In the genomic region with DNA sequence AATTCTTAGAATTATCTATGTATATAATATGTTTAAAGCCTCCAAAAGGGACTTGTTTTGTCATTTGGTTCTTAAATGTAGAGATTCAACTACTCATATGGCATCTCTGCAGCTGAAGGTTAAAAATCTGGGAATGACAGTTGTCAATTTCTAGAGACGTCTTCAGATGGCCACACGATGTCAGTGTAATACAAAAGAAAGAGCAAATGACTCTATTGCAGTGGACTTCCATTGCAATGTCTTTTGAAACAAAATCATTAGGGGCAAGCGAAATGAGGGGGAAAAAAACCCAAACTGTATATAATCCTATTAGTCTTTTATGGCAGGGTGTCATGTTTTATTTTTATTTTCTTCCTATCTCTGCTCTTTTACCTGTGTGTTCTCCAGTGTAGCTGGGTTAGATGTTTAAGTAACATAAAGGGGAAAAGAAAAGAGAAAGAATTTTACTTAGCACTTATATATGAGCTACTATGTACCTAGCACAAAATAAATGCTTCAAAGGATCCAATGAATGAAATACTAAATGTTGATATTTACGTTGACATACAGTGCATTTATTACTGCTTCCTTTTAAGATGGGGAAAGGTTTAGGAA, we compare ENCODE assay signal across 8 cellular contexts. TPM values are rescaled to one million over a fixed set of nuclear protein-coding genes. Genes with fewer than 3 reads are reported as not detected.
A peak's percentile ranks its signal among the peaks of the same experiment; 100 is the strongest.
DNase-seq lines count a peak whose midpoint lies in the region; ATAC-seq and TF ChIP-seq lines count a peak whose summit lies in the region.

No MANE protein-coding gene starts in this region.

- H3K27me3 ChIP-seq in liver (ENCODE audit: control insufficient read depth in 4 of 4, insufficient read depth in 4 of 4, low read length in 3 of 4): no peaks in the 10 kb centered on the region

- H3K4me1 Mint-ChIP-seq in brain: no peaks in the 10 kb centered on the region

- no peaks in the 10 kb centered on the region for H3K36me3 Mint-ChIP-seq in brain

- no peaks in the 10 kb centered on the region for H3K36me3 ChIP-seq in liver (ENCODE audit: control insufficient read depth in 4 of 4, insufficient read depth in 3 of 4, low read depth in 1 of 4, low read length in 3 of 4)

- no peaks in the 10 kb centered on the region for H3K4me1 ChIP-seq in liver (ENCODE audit: control insufficient read depth in 4 of 4, insufficient read depth in 4 of 4, low read length in 3 of 4)

- DNase-seq in Daoy (ENCODE audit: low read depth): peak; percentile 44
- peak; percentile 46 for DNase-seq in NB4 (ENCODE audit: low read depth)
- DNase-seq in KG1 (lab: John Stamatoyannopoulos, UW): no peak

- H3K4me3 Mint-ChIP-seq in brain: no peak overlapping the region

- TF ChIP-seq POLR2A in NB4 (IDR thresholded peaks at IDR 0.05; ENCODE audit: extremely low read depth, insufficient read length): no peak

- no peak overlapping the region for H3K27ac Mint-ChIP-seq in brain

- ATAC-seq in HG02840 (IDR thresholded peaks at IDR 0.05; ENCODE audit: low FRiP score, unreplicated experiment): no peak
- no peak for ATAC-seq in HG03439 (IDR thresholded peaks at IDR 0.05; ENCODE audit: unreplicated experiment)
- no peak for ATAC-seq in GM21528 (IDR thresholded peaks at IDR 0.05; ENCODE audit: low FRiP score, unreplicated experiment)

- peaks cover 3% of the 10 kb centered on the region for H3K27me3 Mint-ChIP-seq in brain

- H3K9me3 Mint-ChIP-seq in brain: peaks cover 13 to 26% (median 17%) of the 10 kb centered on the region in 5 experiments

- H3K27ac ChIP-seq in liver (ENCODE audit: low read depth in 1 of 2, low read length in 2 of 2): no peak overlapping the region

- TF ChIP-seq RAD21 in liver (IDR thresholded peaks at IDR 0.05): peak; percentile 86 to 89

- peak; percentile 22 for TF ChIP-seq CTCF in NB4 (IDR thresholded peaks at IDR 0.05; ENCODE audit: low read depth, low read length)
- peak; percentile 74 to 75 for TF ChIP-seq CTCF in brain (conservative IDR thresholded peaks at IDR 0.05)
- peak; percentile 64 for TF ChIP-seq CTCF in liver (IDR thresholded peaks at IDR 0.05; ENCODE audit: low read depth, low read length, missing input control)

- H3K9me3 ChIP-seq in liver (ENCODE audit: control insufficient read depth in 4 of 4, low read length in 3 of 4): peaks cover 0 to 3% (median 0%) of the 10 kb centered on the region in 4 donors

- H3K4me3 ChIP-seq in NB4 (ENCODE audit: low read depth, low read length): no peak overlapping the region
- no peak overlapping the region for H3K4me3 ChIP-seq in liver (ENCODE audit: low read depth in 1 of 3, low read length in 3 of 3)

- WGBS in liver: 19% methylated on average over 4 of the region's 4 CpGs

- H3K9ac ChIP-seq in liver (ENCODE audit: low read depth in 1 of 2, low read length in 2 of 2): no peak overlapping the region

TF ChIP-seq in liver, 16 proteins besides CTCF, POLR2A, EP300 and RAD21:
- TF ChIP-seq HNF4G (IDR thresholded peaks at IDR 0.05): no peak
- TF ChIP-seq ZBTB33 (IDR thresholded peaks at IDR 0.05): no peak
- peak; percentile 9 for TF ChIP-seq YY1 (IDR thresholded peaks at IDR 0.05)
- TF ChIP-seq HNF4A (conservative IDR thresholded peaks at IDR 0.05): no peak

RNA-seq across cellular contexts. Expression of gene CCN2, which starts 26.2 kb away (rescaled TPM):
- 82.6 and 86.6 TPM in 2 replicates for total RNA-seq in Daoy (2014; rRNA removed; shearing (Covaris generic))
- 21.4 TPM for polyA plus RNA-seq in brain (ENCODE audit: insufficient read depth, low read depth, low replicate concordance)
- 10 to 100 TPM in 1 of 2 donors, 1 to 10 TPM in 1; 7.3 to 22.2 TPM for total RNA-seq in liver
- polyA plus RNA-seq in liver: 10 to 100 TPM; 16.7 to 26.9 TPM

Comparison
In these comparisons a context has a peak if more than half of its experiments do, and no peak if none do; other contexts are left out.
1. CTCF ChIP-seq: peak in every context shown above with its lines; median percentile 74 in brain; 64 in liver; 22 in NB4.